In genomic region chr4:48681856-48682255, GRCh38 we compare ENCODE assay signal across 7 cellular contexts.
DNase-seq lines count a peak whose midpoint lies in the region; ATAC-seq, FAIRE-seq and TF ChIP-seq lines count a peak whose summit lies in the region.

No MANE protein-coding gene starts in this region.

- DNase-seq in GM12891 (ENCODE audit: insufficient read length, low spot score) (no peak), LNCaP clone FGC (ENCODE audit: low read depth) (no peak), colonic mucosa (no peak), psoas muscle (no peak), sigmoid colon (no peak), head of caudate nucleus (no peak)

- TF ChIP-seq CTCF in LNCaP clone FGC (IDR thresholded peaks at IDR 0.05; ENCODE audit: control insufficient read depth, extremely low read depth, insufficient read depth) (peak; percentile 49), colonic mucosa (IDR thresholded peaks at IDR 0.05) (peak; percentile 44), psoas muscle (IDR thresholded peaks at IDR 0.05) (peak; percentile 43), sigmoid colon (IDR thresholded peaks at IDR 0.05) (peak in 1 of 4 experiments; percentile 8)

- H3K36me3 ChIP-seq in colonic mucosa, result no peaks in the 10 kb centered on the region
- H3K36me3 ChIP-seq in psoas muscle (ENCODE audit: insufficient read depth in 1 of 2, low read depth in 1 of 2), result no peaks in the 10 kb centered on the region
- no peaks in the 10 kb centered on the region for H3K36me3 ChIP-seq in sigmoid colon

- H3K27me3 ChIP-seq in colonic mucosa, result no peaks in the 10 kb centered on the region
- H3K27me3 ChIP-seq in psoas muscle (ENCODE audit: insufficient read depth in 3 of 3, low read length in 2 of 3), result no peaks in the 10 kb centered on the region
- no peaks in the 10 kb centered on the region for H3K27me3 ChIP-seq in sigmoid colon

- FAIRE-seq in GM12891 (lab: Jason Lieb, UNC), result peak; percentile 26

- H3K4me3 ChIP-seq in LNCaP clone FGC (ENCODE audit: low read depth, low read length) (no peak overlapping the region), colonic mucosa (no peak overlapping the region), psoas muscle (no peak overlapping the region), sigmoid colon (no peak overlapping the region)

- no peak overlapping the region for H3K9ac ChIP-seq in colonic mucosa (ENCODE audit: low read depth in 2 of 2, low read length in 2 of 2)

- H3K27ac ChIP-seq in colonic mucosa (peak overlapping the region; percentile 65), psoas muscle (no peak overlapping the region), sigmoid colon (no peak overlapping the region)

- H3K4me1 ChIP-seq in colonic mucosa, result no peaks in the 10 kb centered on the region
- H3K4me1 ChIP-seq in psoas muscle, result no peaks in the 10 kb centered on the region
- H3K4me1 ChIP-seq in sigmoid colon, result no peaks in the 10 kb centered on the region

- peak; percentile 73 for ATAC-seq in GM21717 (IDR thresholded peaks at IDR 0.05; ENCODE audit: unreplicated experiment)
- ATAC-seq in psoas muscle, result peak in 1 of 4 donors; percentile 56

- intact Hi-C loops in colonic mucosa (cut with DNase I) (loop anchor here (5.0 kb wide), 2 partner anchors 105 to 280 kb away; no protein-coding TSS in a partner anchor), psoas muscle (cut with DNase I) (loop anchor here in 1 of 2 donors (1.0 kb wide), 1 partner anchor 104 kb away; no protein-coding TSS in a partner anchor), sigmoid colon (cut with DNase I) (no loop called here), head of caudate nucleus (cut with DNase I) (no loop called here)

- H3K9me3 ChIP-seq in colonic mucosa (no peaks in the 10 kb centered on the region), psoas muscle (no peaks in the 10 kb centered on the region), sigmoid colon (no peaks in the 10 kb centered on the region)

- no peak for TF ChIP-seq EP300 in sigmoid colon (IDR thresholded peaks at IDR 0.05)

- TF ChIP-seq POLR2A in GM12891 (IDR thresholded peaks at IDR 0.05; ENCODE audit: low read depth, low read length), result no peak
- TF ChIP-seq POLR2A in sigmoid colon (IDR thresholded peaks at IDR 0.05), result no peak

TF ChIP-seq in GM12891, 5 proteins besides CTCF, POLR2A, EP300 and RAD21:
- TF ChIP-seq POLR2AphosphoS5 (IDR thresholded peaks at IDR 0.05; ENCODE audit: low read depth, low read length) (no peak), SPI1 (IDR thresholded peaks at IDR 0.05; ENCODE audit: low read depth, low read length) (peak; percentile 40; the same call in 1 of the 2 replicates)
